Comparison of ENCODE assay signal across 1 cellular context in genomic region chr4:159341486-159341885, GRCh38.
TF ChIP-seq lines count a peak whose summit lies in the region.

No MANE protein-coding gene starts in this region.

TF ChIP-seq in HepG2, 621 proteins besides CTCF, POLR2A, EP300 and RAD21 (continued from another document and continues in another):
- TF ChIP-seq, protein P1, sequence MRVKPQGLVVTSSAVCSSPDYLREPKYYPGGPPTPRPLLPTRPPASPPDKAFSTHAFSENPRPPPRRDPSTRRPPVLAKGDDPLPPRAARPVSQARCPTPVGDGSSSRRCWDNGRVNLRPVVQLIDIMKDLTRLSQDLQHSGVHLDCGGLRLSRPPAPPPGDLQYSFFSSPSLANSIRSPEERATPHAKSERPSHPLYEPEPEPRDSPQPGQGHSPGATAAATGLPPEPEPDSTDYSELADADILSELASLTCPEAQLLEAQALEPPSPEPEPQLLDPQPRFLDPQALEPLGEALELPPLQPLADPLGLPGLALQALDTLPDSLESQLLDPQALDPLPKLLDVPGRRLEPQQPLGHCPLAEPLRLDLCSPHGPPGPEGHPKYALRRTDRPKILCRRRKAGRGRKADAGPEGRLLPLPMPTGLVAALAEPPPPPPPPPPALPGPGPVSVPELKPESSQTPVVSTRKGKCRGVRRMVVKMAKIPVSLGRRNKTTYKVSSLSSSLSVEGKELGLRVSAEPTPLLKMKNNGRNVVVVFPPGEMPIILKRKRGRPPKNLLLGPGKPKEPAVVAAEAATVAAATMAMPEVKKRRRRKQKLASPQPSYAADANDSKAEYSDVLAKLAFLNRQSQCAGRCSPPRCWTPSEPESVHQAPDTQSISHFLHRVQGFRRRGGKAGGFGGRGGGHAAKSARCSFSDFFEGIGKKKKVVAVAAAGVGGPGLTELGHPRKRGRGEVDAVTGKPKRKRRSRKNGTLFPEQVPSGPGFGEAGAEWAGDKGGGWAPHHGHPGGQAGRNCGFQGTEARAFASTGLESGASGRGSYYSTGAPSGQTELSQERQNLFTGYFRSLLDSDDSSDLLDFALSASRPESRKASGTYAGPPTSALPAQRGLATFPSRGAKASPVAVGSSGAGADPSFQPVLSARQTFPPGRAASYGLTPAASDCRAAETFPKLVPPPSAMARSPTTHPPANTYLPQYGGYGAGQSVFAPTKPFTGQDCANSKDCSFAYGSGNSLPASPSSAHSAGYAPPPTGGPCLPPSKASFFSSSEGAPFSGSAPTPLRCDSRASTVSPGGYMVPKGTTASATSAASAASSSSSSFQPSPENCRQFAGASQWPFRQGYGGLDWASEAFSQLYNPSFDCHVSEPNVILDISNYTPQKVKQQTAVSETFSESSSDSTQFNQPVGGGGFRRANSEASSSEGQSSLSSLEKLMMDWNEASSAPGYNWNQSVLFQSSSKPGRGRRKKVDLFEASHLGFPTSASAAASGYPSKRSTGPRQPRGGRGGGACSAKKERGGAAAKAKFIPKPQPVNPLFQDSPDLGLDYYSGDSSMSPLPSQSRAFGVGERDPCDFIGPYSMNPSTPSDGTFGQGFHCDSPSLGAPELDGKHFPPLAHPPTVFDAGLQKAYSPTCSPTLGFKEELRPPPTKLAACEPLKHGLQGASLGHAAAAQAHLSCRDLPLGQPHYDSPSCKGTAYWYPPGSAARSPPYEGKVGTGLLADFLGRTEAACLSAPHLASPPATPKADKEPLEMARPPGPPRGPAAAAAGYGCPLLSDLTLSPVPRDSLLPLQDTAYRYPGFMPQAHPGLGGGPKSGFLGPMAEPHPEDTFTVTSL (CRISPR knock-in tag; IDR thresholded peaks at IDR 0.05; ENCODE audit: borderline replicate concordance) = peak; percentile 48; the same call in 1 of the 2 replicates
- TF ChIP-seq CEBPG (CRISPR knock-in tag; IDR thresholded peaks at IDR 0.05) (peak; percentile 96), LCORL (IDR thresholded peaks at IDR 0.05) (no peak), LCORL (CRISPR knock-in tag; IDR thresholded peaks at IDR 0.05) (no peak), ZNF616 (CRISPR knock-in tag; IDR thresholded peaks at IDR 0.05; ENCODE audit: low read depth) (no peak), ARID5B (CRISPR knock-in tag; IDR thresholded peaks at IDR 0.05) (peak; percentile 66), SMC3 (IDR thresholded peaks at IDR 0.05; ENCODE audit: low read length) (peak; percentile 28; the same call in 1 of the 2 replicates), NFKBIZ (CRISPR knock-in tag; IDR thresholded peaks at IDR 0.05) (no peak), ZNF318 (CRISPR knock-in tag; IDR thresholded peaks at IDR 0.05) (no peak), ZZZ3 (CRISPR knock-in tag; IDR thresholded peaks at IDR 0.05; ENCODE audit: borderline replicate concordance) (no peak), NCOR1 (IDR thresholded peaks at IDR 0.05; ENCODE audit: borderline replicate concordance, low read length) (peak; percentile 49; the same call in 1 of the 2 replicates), SMAD9 (CRISPR knock-in tag; IDR thresholded peaks at IDR 0.05) (no peak), RCOR2 (CRISPR knock-in tag; IDR thresholded peaks at IDR 0.05) (peak; percentile 60; the same call in 1 of the 2 replicates), GPN1 (CRISPR knock-in tag; IDR thresholded peaks at IDR 0.05; ENCODE audit: borderline replicate concordance) (no peak), HDAC2 (CRISPR knock-in tag; IDR thresholded peaks at IDR 0.05) (peak; percentile 42; the same call in 1 of the 2 replicates), ZNF646 (CRISPR knock-in tag; IDR thresholded peaks at IDR 0.05) (no peak), NFE2 (CRISPR knock-in tag; IDR thresholded peaks at IDR 0.05) (no peak), SOX5 (CRISPR knock-in tag; IDR thresholded peaks at IDR 0.05; ENCODE audit: borderline replicate concordance) (peak; percentile 53; the same call in 1 of the 2 replicates)
- TF ChIP-seq, protein P2, sequence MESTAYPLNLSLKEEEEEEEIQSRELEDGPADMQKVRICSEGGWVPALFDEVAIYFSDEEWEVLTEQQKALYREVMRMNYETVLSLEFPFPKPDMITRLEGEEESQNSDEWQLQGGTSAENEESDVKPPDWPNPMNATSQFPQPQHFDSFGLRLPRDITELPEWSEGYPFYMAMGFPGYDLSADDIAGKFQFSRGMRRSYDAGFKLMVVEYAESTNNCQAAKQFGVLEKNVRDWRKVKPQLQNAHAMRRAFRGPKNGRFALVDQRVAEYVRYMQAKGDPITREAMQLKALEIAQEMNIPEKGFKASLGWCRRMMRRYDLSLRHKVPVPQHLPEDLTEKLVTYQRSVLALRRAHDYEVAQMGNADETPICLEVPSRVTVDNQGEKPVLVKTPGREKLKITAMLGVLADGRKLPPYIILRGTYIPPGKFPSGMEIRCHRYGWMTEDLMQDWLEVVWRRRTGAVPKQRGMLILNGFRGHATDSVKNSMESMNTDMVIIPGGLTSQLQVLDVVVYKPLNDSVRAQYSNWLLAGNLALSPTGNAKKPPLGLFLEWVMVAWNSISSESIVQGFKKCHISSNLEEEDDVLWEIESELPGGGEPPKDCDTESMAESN (CRISPR knock-in tag; conservative IDR thresholded peaks at IDR 0.05) = 0 out of 2 replicates have a peak, but pooled peaks have one; percentile 54
- TF ChIP-seq, protein P3, sequence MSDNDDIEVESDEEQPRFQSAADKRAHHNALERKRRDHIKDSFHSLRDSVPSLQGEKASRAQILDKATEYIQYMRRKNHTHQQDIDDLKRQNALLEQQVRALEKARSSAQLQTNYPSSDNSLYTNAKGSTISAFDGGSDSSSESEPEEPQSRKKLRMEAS (IDR thresholded peaks at IDR 0.05) = peak; percentile 34; the same call in 1 of the 2 replicates
- TF ChIP-seq, protein P4, sequence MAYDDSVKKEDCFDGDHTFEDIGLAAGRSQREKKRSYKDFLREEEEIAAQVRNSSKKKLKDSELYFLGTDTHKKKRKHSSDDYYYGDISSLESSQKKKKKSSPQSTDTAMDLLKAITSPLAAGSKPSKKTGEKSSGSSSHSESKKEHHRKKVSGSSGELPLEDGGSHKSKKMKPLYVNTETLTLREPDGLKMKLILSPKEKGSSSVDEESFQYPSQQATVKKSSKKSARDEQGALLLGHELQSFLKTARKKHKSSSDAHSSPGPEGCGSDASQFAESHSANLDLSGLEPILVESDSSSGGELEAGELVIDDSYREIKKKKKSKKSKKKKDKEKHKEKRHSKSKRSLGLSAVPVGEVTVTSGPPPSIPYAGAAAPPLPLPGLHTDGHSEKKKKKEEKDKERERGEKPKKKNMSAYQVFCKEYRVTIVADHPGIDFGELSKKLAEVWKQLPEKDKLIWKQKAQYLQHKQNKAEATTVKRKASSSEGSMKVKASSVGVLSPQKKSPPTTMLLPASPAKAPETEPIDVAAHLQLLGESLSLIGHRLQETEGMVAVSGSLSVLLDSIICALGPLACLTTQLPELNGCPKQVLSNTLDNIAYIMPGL (CRISPR knock-in tag; IDR thresholded peaks at IDR 0.05; ENCODE audit: borderline replicate concordance in 1 of 2, low read depth in 1 of 2) = no peak
